15 cellular contexts compared by ENCODE assay signal in genomic region chr16:14523632-14524031, GRCh38.
"Had no signal": no experiment of that assay in that cellular context is flagged by ENCODE, and none has a peak within 500 bp of the region (broad histone marks: within the 10 kb centered on the region; RNA-seq: fewer than 3 reads in every experiment).

No MANE protein-coding gene starts in this region.

- H3K27me3 ChIP-seq: body of pancreas, hepatocyte, tibial nerve, uterus had no signal

- H3K4me3 ChIP-seq: body of pancreas, hepatocyte, lower lobe of right lung, tibial nerve, uterus had no signal

- DNase-seq: activated CD4-positive, alpha-beta T cell treated with anti-CD3 and anti-CD28 coated beads, Interleukin-2, amount 50 U/mL, for 48 hours; activated naive CD8-positive, alpha-beta T cell treated with anti-CD3 and anti-CD28 coated beads, Interleukin-2, amount 10 ng/mL, durations not matched to agents 7 days and 5 days; body of pancreas; islet precursor cell; lower lobe of right lung; naive thymus-derived CD8-positive, alpha-beta T cell; stimulated activated CD4-positive, alpha-beta T cell treated with anti-CD3 and anti-CD28 coated beads, Interleukin-12 subunit alpha, Interleukin-12 subunit beta, amount 100 ng/mL, for 4 hours; stimulated activated CD4-positive, alpha-beta T cell treated with anti-CD3 and anti-CD28 coated beads, Interleukin-1b, Interleukin-23, amount 100 ng/mL, for 48 hours; stimulated activated naive CD8-positive, alpha-beta T cell treated with anti-CD3 and anti-CD28 coated beads, Interleukin-15, Interleukin-2, amounts not matched to agents 100 U/mL and 50 U/mL, for 24 hours; substantia nigra; T-helper 17 cell; uterus; WERI-Rb-1 had no signal

- H3K36me3 ChIP-seq: lower lobe of right lung, tibial nerve, uterus, WERI-Rb-1 had no signal

- H2AFZ ChIP-seq: hepatocyte had no signal

- H3K9me3 ChIP-seq: body of pancreas, lower lobe of right lung, tibial nerve, uterus had no signal

- H3K4me2 ChIP-seq: hepatocyte had no signal

- H3K4me1 ChIP-seq: uterus had no signal

- H3K79me2 ChIP-seq: hepatocyte had no signal

- ATAC-seq: body of pancreas; lower lobe of right lung; naive thymus-derived CD8-positive, alpha-beta T cell; stimulated activated naive CD8-positive, alpha-beta T cell treated with anti-CD3 and anti-CD28 coated beads, Interleukin-15, Interleukin-2, amounts not matched to agents 100 U/mL and 50 U/mL, for 24 hours; T-helper 17 cell had no signal

- H3K27ac ChIP-seq: body of pancreas, hepatocyte, lower lobe of right lung, tibial nerve, uterus, WERI-Rb-1 had no signal
